ENCODE assay signal across 27 cellular contexts in genomic region chr3:139803294-139803693, GRCh38.
"Had no signal": no experiment of that assay in that cellular context is flagged by ENCODE, and none has a peak within 500 bp of the region (broad histone marks: within the 10 kb centered on the region; RNA-seq: fewer than 3 reads in every experiment).

No MANE protein-coding gene starts in this region.

- H3K4me1 ChIP-seq: stomach, suprapubic skin, testis, thyroid gland, tibial artery, tibial nerve, transverse colon, upper lobe of left lung, upper lobe of right lung, uterus, vagina had no signal

- H3K9me3 Mint-ChIP-seq: stimulated activated effector memory CD8-positive, alpha-beta T cell treated with anti-CD3 and anti-CD28 coated beads, Interleukin-12 subunit alpha, Interleukin-12 subunit beta, amount 100 ng/mL, for 72 hours; stimulated activated memory B cell treated with anti-CD40 and anti-IgM and Interleukin-4, amounts not matched to agents 10 μg/mL and 1 μg/mL and 100 μg/mL, for 72 hours; type B pancreatic cell had no signal

- H3K27me3 Mint-ChIP-seq: stimulated activated memory B cell treated with anti-CD40 and anti-IgM and Interleukin-4, amounts not matched to agents 10 μg/mL and 1 μg/mL and 100 μg/mL, for 72 hours; stimulated activated naive B cell treated with anti-CD40 and anti-IgM and Interleukin-4, amounts not matched to agents 10 μg/mL and 1 μg/mL and 100 μg/mL, for 72 hours had no signal

- H3K36me3 ChIP-seq: stomach, suprapubic skin, thoracic aorta, thyroid gland, tibial artery, tibial nerve, transverse colon, upper lobe of left lung, upper lobe of right lung, uterus, vagina had no signal

- H3K4me3 Mint-ChIP-seq: stimulated activated effector memory CD8-positive, alpha-beta T cell treated with anti-CD3 and anti-CD28 coated beads, Interleukin-12 subunit alpha, Interleukin-12 subunit beta, amount 100 ng/mL, for 72 hours; stimulated activated memory B cell treated with anti-CD40 and anti-IgM and Interleukin-4, amounts not matched to agents 10 μg/mL and 1 μg/mL and 100 μg/mL, for 72 hours; stimulated activated naive B cell treated with anti-CD40 and anti-IgM and Interleukin-4, amounts not matched to agents 10 μg/mL and 1 μg/mL and 100 μg/mL, for 72 hours; stimulated activated naive CD8-positive, alpha-beta T cell treated with anti-CD3 and anti-CD28 coated beads, Interleukin-15, Interleukin-2, amounts not matched to agents 100 ng/mL and 50 ng/mL, for 24 hours; type B pancreatic cell had no signal

- H3K4me1 Mint-ChIP-seq: stimulated activated effector memory CD8-positive, alpha-beta T cell treated with anti-CD3 and anti-CD28 coated beads, Interleukin-12 subunit alpha, Interleukin-12 subunit beta, amount 100 ng/mL, for 72 hours; stimulated activated memory B cell treated with anti-CD40 and anti-IgM and Interleukin-4, amounts not matched to agents 10 μg/mL and 1 μg/mL and 100 μg/mL, for 72 hours; stimulated activated naive B cell treated with anti-CD40 and anti-IgM and Interleukin-4, amounts not matched to agents 10 μg/mL and 1 μg/mL and 100 μg/mL, for 72 hours had no signal

- ATAC-seq: stimulated activated effector memory CD8-positive, alpha-beta T cell treated with anti-CD3 and anti-CD28 coated beads, Interleukin-12 subunit alpha, Interleukin-12 subunit beta, amount 100 ng/mL, for 72 hours; stimulated activated memory B cell treated with anti-CD40 and anti-IgM and Interleukin-4, amounts not matched to agents 10 μg/mL and 1 μg/mL and 100 μg/mL, for 72 hours; stimulated activated naive B cell treated with anti-CD40 and anti-IgM and Interleukin-4, amounts not matched to agents 10 μg/mL and 1 μg/mL and 100 μg/mL, for 72 hours; stimulated activated naive CD8-positive, alpha-beta T cell treated with anti-CD3 and anti-CD28 coated beads, Interleukin-15, Interleukin-2, amounts not matched to agents 100 U/mL and 50 U/mL, for 24 hours; upper lobe of right lung had no signal

- H3K9me3 ChIP-seq: stomach, suprapubic skin, testis, thoracic aorta, thyroid gland, tibial artery, tibial nerve, transverse colon, upper lobe of left lung, upper lobe of right lung, uterus, vagina had no signal

- DNase-seq: stimulated activated CD4-positive, alpha-beta T cell treated with anti-CD3 and anti-CD28 coated beads, Interleukin-2, amount 100 ng/mL, for 48 hours; stimulated activated CD4-positive, alpha-beta T cell treated with anti-CD3 and anti-CD28 coated beads, Interleukin-4, amount 100 ng/mL, for 1 hour; stimulated activated CD4-positive, alpha-beta T cell treated with anti-CD3 and anti-CD28 coated beads, Interleukin-4, amount 100 ng/mL, for 24 hours; stimulated activated CD4-positive, alpha-beta T cell treated with anti-CD3 and anti-CD28 coated beads, Interleukin-4, amount 100 ng/mL, for 4 hours; stimulated activated CD8-positive, alpha-beta memory T cell treated with anti-CD3 and anti-CD28 coated beads, Interleukin-4, amount 100 ng/mL, for 48 hours; stimulated activated naive B cell treated with anti-CD40 and anti-IgM and Interleukin-4, amounts not matched to agents 10 μg/mL and 1 μg/mL and 100 μg/mL, for 72 hours; stimulated activated naive CD4-positive, alpha-beta T cell; stimulated activated naive CD4-positive, alpha-beta T cell treated with Interleukin-2 at 50 U/mL for 16 hours; stimulated activated naive CD8-positive, alpha-beta T cell treated with anti-CD3 and anti-CD28 coated beads, Interleukin-15, Interleukin-2, amounts not matched to agents 100 U/mL and 50 U/mL, for 24 hours; stomach; substantia nigra; testis; thyroid gland; tibial artery; transverse colon; trophoblast cell; upper lobe of left lung; upper lobe of right lung; uterus had no signal

- H3K27me3 ChIP-seq: stomach, suprapubic skin, testis, thyroid gland, tibial artery, tibial nerve, transverse colon, upper lobe of left lung, upper lobe of right lung, uterus, vagina had no signal

- H3K4me3 ChIP-seq: stomach, suprapubic skin, testis, thoracic aorta, thyroid gland, tibial artery, tibial nerve, transverse colon, upper lobe of left lung, upper lobe of right lung, uterus, vagina had no signal

- H3K27ac ChIP-seq: stomach, suprapubic skin, testis, thoracic aorta, thyroid gland, tibial artery, tibial nerve, transverse colon, upper lobe of left lung, upper lobe of right lung, uterus, vagina had no signal

- H3K27ac Mint-ChIP-seq: stimulated activated effector memory CD8-positive, alpha-beta T cell treated with anti-CD3 and anti-CD28 coated beads, Interleukin-12 subunit alpha, Interleukin-12 subunit beta, amount 100 ng/mL, for 72 hours; stimulated activated memory B cell treated with anti-CD40 and anti-IgM and Interleukin-4, amounts not matched to agents 10 μg/mL and 1 μg/mL and 100 μg/mL, for 72 hours; stimulated activated naive B cell treated with anti-CD40 and anti-IgM and Interleukin-4, amounts not matched to agents 10 μg/mL and 1 μg/mL and 100 μg/mL, for 72 hours; stimulated activated naive CD8-positive, alpha-beta T cell treated with anti-CD3 and anti-CD28 coated beads, Interleukin-15, Interleukin-2, amounts not matched to agents 100 ng/mL and 50 ng/mL, for 24 hours; type B pancreatic cell had no signal
